Comparison of ENCODE assay signal across 18 cellular contexts in the genomic region with DNA sequence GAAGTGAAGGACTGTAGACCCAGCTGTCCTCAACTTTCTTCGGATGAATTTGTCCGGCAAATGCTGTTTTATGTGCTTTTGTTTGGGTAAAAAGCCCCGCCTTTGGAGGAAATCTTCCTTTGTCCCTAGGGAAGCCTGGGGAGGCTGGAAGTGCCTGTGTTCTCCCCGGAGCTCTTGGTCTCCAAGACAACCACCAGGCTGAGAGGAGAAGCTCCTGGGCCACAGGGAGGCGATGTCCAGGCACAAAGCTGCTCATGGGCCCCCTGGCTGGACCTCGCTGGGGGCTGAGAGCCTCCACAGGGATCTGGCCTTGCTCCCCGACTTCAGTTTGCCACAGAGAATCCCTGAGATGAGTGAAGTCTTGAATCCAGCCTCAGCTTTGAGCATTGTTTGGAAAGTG.
"Had no signal": no experiment of that assay in that cellular context is flagged by ENCODE, and none has a peak within 500 bp of the region (broad histone marks: within the 10 kb centered on the region; RNA-seq: fewer than 3 reads in every experiment).

No MANE protein-coding gene starts in this region.

- DNase-seq: activated CD4-positive, alpha-beta memory T cell treated with anti-CD3 and anti-CD28 coated beads, Interleukin-2, amount 10 ng/mL, durations not matched to agents 7 days and 5 days; activated CD4-positive, alpha-beta T cell treated with anti-CD3 and anti-CD28 coated beads for 4 hours; activated effector memory CD4-positive, alpha-beta T cell treated with Interleukin-2 at 50 U/mL for 16 hours; activated naive CD4-positive, alpha-beta T cell treated with anti-CD3 and anti-CD28 coated beads, Interleukin-2, amount 50 U/mL, for 16 hours; activated T-cell treated with anti-CD3 and anti-CD28 coated beads, Interleukin-2, amount 50 U/mL, for 4 hours; dorsolateral prefrontal cortex; kidney; left lung; mammary epithelial cell; naive thymus-derived CD4-positive, alpha-beta T cell; right cardiac atrium; stimulated activated CD4-positive, alpha-beta T cell treated with anti-CD3 and anti-CD28 coated beads, Interleukin-15, amount 100 ng/mL, for 24 hours; stimulated activated CD4-positive, alpha-beta T cell treated with anti-CD3 and anti-CD28 coated beads, Interleukin-4, amount 100 ng/mL, for 1 hour; stimulated activated naive CD4-positive, alpha-beta T cell treated with Interleukin-2 at 50 U/mL for 16 hours; T-helper 17 cell; transverse colon had no signal

- H3K27me3 Mint-ChIP-seq: activated CD4-positive, alpha-beta memory T cell treated with anti-CD3 and anti-CD28 coated beads, Interleukin-2, amount 10 ng/mL, durations not matched to agents 7 days and 5 days had no signal

- H3K27me3 ChIP-seq: transverse colon had no signal

- H3K27ac Mint-ChIP-seq: activated CD4-positive, alpha-beta memory T cell treated with anti-CD3 and anti-CD28 coated beads, Interleukin-2, amount 10 ng/mL, durations not matched to agents 7 days and 5 days; naive thymus-derived CD4-positive, alpha-beta T cell; T-helper 17 cell had no signal

- H3K4me3 ChIP-seq: dorsolateral prefrontal cortex, gastroesophageal sphincter, left lung, skin epidermis, transverse colon had no signal

- H3K4me3 Mint-ChIP-seq: activated CD4-positive, alpha-beta memory T cell treated with anti-CD3 and anti-CD28 coated beads, Interleukin-2, amount 10 ng/mL, durations not matched to agents 7 days and 5 days; activated T-cell treated with anti-CD3 and anti-CD28 coated beads, Interleukin-2, amount 50 U/mL, for 4 hours; naive thymus-derived CD4-positive, alpha-beta T cell had no signal

- H3K4me1 Mint-ChIP-seq: activated CD4-positive, alpha-beta memory T cell treated with anti-CD3 and anti-CD28 coated beads, Interleukin-2, amount 10 ng/mL, durations not matched to agents 7 days and 5 days; naive thymus-derived CD4-positive, alpha-beta T cell; T-helper 17 cell had no signal

- H3K27ac ChIP-seq: dorsolateral prefrontal cortex, gastroesophageal sphincter, left lung, skin epidermis, transverse colon had no signal

- H3K9me3 Mint-ChIP-seq: activated T-cell treated with anti-CD3 and anti-CD28 coated beads, Interleukin-2, amount 50 U/mL, for 4 hours had no signal

- H3K36me3 ChIP-seq: gastroesophageal sphincter, left lung, transverse colon had no signal

- ATAC-seq: activated T-cell treated with anti-CD3 and anti-CD28 coated beads, Interleukin-2, amount 50 U/mL, for 4 hours; gastroesophageal sphincter; left lung; naive thymus-derived CD4-positive, alpha-beta T cell; right cardiac atrium; T-helper 17 cell had no signal

- H3K4me1 ChIP-seq: gastroesophageal sphincter, left lung, transverse colon had no signal

- H3K9me3 ChIP-seq: gastroesophageal sphincter, left lung, transverse colon had no signal

- H3K36me3 Mint-ChIP-seq: naive thymus-derived CD4-positive, alpha-beta T cell had no signal
